Comparison of ENCODE assay signal across 11 cellular contexts in the genomic region with DNA sequence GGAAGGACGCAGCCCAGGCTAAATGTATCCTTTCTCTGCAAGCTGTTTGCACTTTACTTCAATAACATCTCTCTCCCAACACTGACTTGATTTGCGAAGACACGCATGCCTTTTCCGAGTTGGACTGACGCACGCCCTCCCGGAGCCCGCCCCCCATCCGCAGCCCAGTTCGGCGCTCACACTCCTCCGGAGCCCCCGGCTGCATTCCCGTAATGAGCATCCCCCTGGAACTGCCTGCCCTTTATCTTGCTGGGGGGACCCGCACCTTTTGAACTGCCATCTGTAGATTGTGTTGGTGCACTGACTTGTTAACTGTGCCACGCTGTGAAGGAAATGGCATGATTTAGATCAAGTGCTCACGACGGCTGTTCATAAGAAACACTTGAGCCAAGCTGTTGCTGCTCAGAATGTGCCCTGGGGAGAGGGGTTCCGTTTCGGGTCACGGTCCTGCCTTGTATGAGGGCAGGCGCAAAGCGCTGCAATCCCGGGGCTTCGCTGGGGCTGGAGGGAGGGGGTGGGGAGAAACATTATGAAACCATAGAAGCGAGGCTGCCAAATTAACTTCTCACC.
DNase-seq lines count a peak whose midpoint lies in the region; ATAC-seq and TF ChIP-seq lines count a peak whose summit lies in the region.
"Had no signal": no experiment of that assay in that cellular context is flagged by ENCODE, and none has a peak within 500 bp of the region (broad histone marks: within the 10 kb centered on the region; RNA-seq: fewer than 3 reads in every experiment).

No MANE protein-coding gene starts in this region.

- H3K36me3 ChIP-seq in neural cell (ENCODE audit: insufficient read depth, low read length) (no peaks in the 10 kb centered on the region), A673 (ENCODE audit: insufficient read depth, low read length, poor library complexity, severe bottlenecking) (no peaks in the 10 kb centered on the region)
- H3K36me3 ChIP-seq: SJSA1 had no signal

- H3K9me2 ChIP-seq in neural cell (ENCODE audit: insufficient read depth, low read length): no peaks in the 10 kb centered on the region

- no peak for TF ChIP-seq EP300 in neural cell (conservative IDR thresholded peaks at IDR 0.05; ENCODE audit: poor library complexity, severe bottlenecking)

- intact Hi-C loops in A673 (cut with micrococcal nuclease; ENCODE audit: unreplicated experiment): loop anchor here (2.0 kb wide), 1 partner anchor 45 kb away; no protein-coding TSS in a partner anchor

- DNase-seq in AG04450 (ENCODE audit: low read depth, low spot score) (no peak), NCI-H128 (lab: John Stamatoyannopoulos, UW; ENCODE audit: unreplicated experiment) (peak; percentile 30), fibroblast of the aortic adventitia (ENCODE audit: low read depth) (no peak), A673 (ENCODE audit: low spot score) (no peak), H4 (ENCODE audit: low spot score) (no peak), midbrain (lab: John Stamatoyannopoulos, UW) (no peak)
- DNase-seq: DMS 273 treated with DMSO at 0.1 percent for 48 hours, occipital lobe had no signal

- H4K20me1 ChIP-seq in neural cell (ENCODE audit: insufficient read depth): no peaks in the 10 kb centered on the region

- no peak for TF ChIP-seq CTCF in AG04450 (IDR thresholded peaks at IDR 0.05; ENCODE audit: low read depth, low read length)
- no peak for TF ChIP-seq CTCF in fibroblast of the aortic adventitia (IDR thresholded peaks at IDR 0.05; ENCODE audit: insufficient read depth, low read length)
- no peak for TF ChIP-seq CTCF in neural cell (IDR thresholded peaks at IDR 0.05; ENCODE audit: poor library complexity, severe bottlenecking)
- no peak for TF ChIP-seq CTCF in A673 (conservative IDR thresholded peaks at IDR 0.05; ENCODE audit: low read depth, low read length)

- H3K79me2 ChIP-seq in neural cell (replicated peaks; ENCODE audit: insufficient read depth, low read length): no peaks in the 10 kb centered on the region

- H2AFZ ChIP-seq in neural cell (ENCODE audit: low read depth, low read length): no peak overlapping the region

- no peaks in the 10 kb centered on the region for H3K4me1 ChIP-seq in A673 (ENCODE audit: insufficient read depth, low read length, poor library complexity, severe bottlenecking)
- H3K4me1 ChIP-seq: SJSA1 had no signal

- peak overlapping the region; percentile 36 for H3K4me3 ChIP-seq in AG04450 (ENCODE audit: low read depth, low read length)
- peak overlapping the region; percentile 19 for H3K4me3 ChIP-seq in fibroblast of the aortic adventitia (ENCODE audit: low read depth, low read length)
- H3K4me3 ChIP-seq in neural cell (ENCODE audit: low read length): peak overlapping the region; percentile 56
- no peak overlapping the region for H3K4me3 ChIP-seq in A673 (ENCODE audit: low read depth, low read length, poor library complexity, severe bottlenecking)
- H3K4me3 ChIP-seq: SJSA1 had no signal

- no peak for TF ChIP-seq RAD21 in neural cell (conservative IDR thresholded peaks at IDR 0.05)

- ATAC-seq in GM21381 (IDR thresholded peaks at IDR 0.05; ENCODE audit: unreplicated experiment): no peak

- CTCF ChIA-PET in AG04450 (lab: Charles Lee): interaction anchor here (1.5 kb wide), 1 partner anchor 681 kb away, joined by 4 read pairs; no protein-coding TSS in a partner anchor
- CTCF ChIA-PET in A673 (lab: Charles Lee): no interaction called here

- BruUV-seq in A673 (replicated peaks; lab: Mats Ljungman, UMichigan): no TSS peak

- no peaks in the 10 kb centered on the region for H3F3A ChIP-seq in neural cell (ENCODE audit: insufficient read depth, low read length, poor library complexity, severe bottlenecking)

- H3K27me3 ChIP-seq in AG04450 (ENCODE audit: control insufficient read depth, insufficient read depth, low read length) (peaks cover 24% of the 10 kb centered on the region), neural cell (ENCODE audit: insufficient read depth, low read depth, low read length) (peaks cover 54% of the 10 kb centered on the region), A673 (replicated peaks; ENCODE audit: insufficient read depth, low read depth, low read length, poor library complexity) (no peaks in the 10 kb centered on the region)
- H3K27me3 ChIP-seq: SJSA1 had no signal

- no peak overlapping the region for H3K27ac ChIP-seq in AG04450 (ENCODE audit: low read depth, low read length)
- no peak overlapping the region for H3K27ac ChIP-seq in neural cell (ENCODE audit: low read length)
- no peak overlapping the region for H3K27ac ChIP-seq in A673 (ENCODE audit: low read depth, low read length, poor library complexity, severe bottlenecking)
- H3K27ac ChIP-seq: SJSA1 had no signal

- no peaks in the 10 kb centered on the region for H3K9me3 ChIP-seq in AG04450 (ENCODE audit: control insufficient read depth, insufficient read depth, low read length)
- H3K9me3 ChIP-seq in neural cell (ENCODE audit: low read length): no peaks in the 10 kb centered on the region
- H3K9me3 ChIP-seq in A673 (ENCODE audit: low read depth, low read length, poor library complexity, severe bottlenecking): no peaks in the 10 kb centered on the region
- H3K9me3 ChIP-seq: SJSA1 had no signal

- POLR2A ChIA-PET in AG04450 (lab: Yijun Ruan, JAX) (no interaction called here), A673 (lab: Charles Lee; ENCODE audit: low non-redundant PET) (no interaction called here)

- no peak overlapping the region for H3K9ac ChIP-seq in neural cell (ENCODE audit: low read length)

- no peak overlapping the region for H3K4me2 ChIP-seq in neural cell (ENCODE audit: low read length)

TF ChIP-seq in neural cell, 6 proteins besides CTCF, POLR2A, EP300 and RAD21:
- TF ChIP-seq SMC3 (conservative IDR thresholded peaks at IDR 0.05; ENCODE audit: poor library complexity) (no peak), TAF1 (IDR thresholded peaks at IDR 0.05; ENCODE audit: low read depth) (no peak), MXI1 (conservative IDR thresholded peaks at IDR 0.05; ENCODE audit: poor library complexity, severe bottlenecking) (no peak)
TF ChIP-seq in neural cell: peak in this region for 0.
